Comparison of ENCODE assay signal across 7 cellular contexts in the genomic region with DNA sequence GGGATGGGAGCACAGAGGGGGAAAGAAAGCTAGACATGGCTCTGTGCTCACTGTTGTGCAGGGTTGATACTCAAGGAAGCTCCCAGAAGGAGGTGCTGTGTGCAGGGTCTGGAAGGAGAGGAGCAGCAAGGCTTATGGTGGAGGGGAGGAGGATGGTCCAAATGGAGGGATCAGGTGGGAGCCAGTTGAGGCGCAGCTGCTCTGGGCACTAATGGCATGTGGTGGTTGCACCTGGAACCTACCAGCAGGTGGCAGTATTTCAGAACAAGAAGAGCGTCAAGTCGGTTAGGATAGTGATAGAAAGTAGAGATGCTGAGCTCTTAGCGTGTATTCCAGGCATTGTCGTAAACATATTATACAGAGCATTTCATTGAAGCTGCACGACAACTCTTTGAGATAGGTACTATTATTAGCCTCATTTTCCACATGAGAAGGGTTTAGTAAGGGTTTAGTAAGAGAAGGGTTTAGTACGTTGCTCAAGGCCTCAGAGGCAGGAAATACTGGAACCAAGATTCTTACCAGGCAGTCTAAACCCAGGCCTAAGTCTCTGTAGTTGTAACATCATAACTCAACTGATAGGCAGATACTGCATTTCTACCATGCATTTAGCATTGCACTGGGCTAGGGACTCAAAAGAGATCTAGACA.
DNase-seq lines count a peak whose midpoint lies in the region; ATAC-seq, FAIRE-seq and TF ChIP-seq lines count a peak whose summit lies in the region.

No MANE protein-coding gene starts in this region.

- peak; percentile 72 for DNase-seq in HCT116 (ENCODE audit: low read depth, low spot score)
- DNase-seq in NCI-H1436 treated with DMSO at 0.1 percent for 48 hours (lab: John Stamatoyannopoulos, UW), result peak; percentile 28
- peak; percentile 25 for DNase-seq in T-helper 9 cell
- DNase-seq in breast epithelium (ENCODE audit: low spot score in 2 of 2), result no peak
- DNase-seq in kidney, result no peak
- peak; percentile 46 for DNase-seq in stimulated activated CD4-positive, alpha-beta T cell treated with anti-CD3 and anti-CD28 coated beads, Interleukin-1b, Interleukin-23, amount 100 ng/mL, for 48 hours

- intact Hi-C loops in HCT116 (cut with micrococcal nuclease) (loop anchor here (1.0 to 5.0 kb wide), 5 partner anchors 122 to 823 kb away; no protein-coding TSS in a partner anchor), breast epithelium (cut with DNase I; ENCODE audit: low total_unique reads) (loop anchor here (10.0 kb wide), 1 partner anchor 221 kb away; a partner anchor contains a TSS), kidney (cut with DNase I) (loop anchor here (10.0 kb wide), 1 partner anchor 661 kb away; no protein-coding TSS in a partner anchor)

- H3K9ac ChIP-seq in HCT116 (ENCODE audit: low read length) (no peak overlapping the region), kidney (ENCODE audit: low read length in 2 of 2) (no peak overlapping the region)

- H3K4me1 ChIP-seq in HCT116 (ENCODE audit: control insufficient read depth in 1 of 2, insufficient read depth in 2 of 2, low read length in 2 of 2), result peaks cover 0 to 7% of the 10 kb centered on the region in 2 experiments; a peak in 1 of 4 replicates
- no peaks in the 10 kb centered on the region for H3K4me1 ChIP-seq in breast epithelium
- H3K4me1 ChIP-seq in kidney (ENCODE audit: control insufficient read depth in 1 of 2, insufficient read depth in 1 of 2, low read depth in 1 of 2, low read length in 2 of 2), result no peaks in the 10 kb centered on the region

- no peak overlapping the region for H3K4me2 ChIP-seq in HCT116 (ENCODE audit: low read length)

- RAD21 ChIA-PET in HCT116 (lab: Charles Lee; ENCODE audit: low non-redundant PET in 1 of 2, low total read pairs in 2 of 2, uncharacterized antibody in 2 of 2, unreplicated experiment in 2 of 2), result interaction anchor here (0.5 to 2.7 kb wide), 6 partner anchors 191 to 656 kb away, joined by 3 to 15 read pairs (median 5); no protein-coding TSS in a partner anchor

- ATAC-seq in HCT116, result peak; percentile 93

- TF ChIP-seq POLR2A in HCT116 (IDR thresholded peaks at IDR 0.05; ENCODE audit: borderline replicate concordance, extremely low read depth, insufficient read depth, insufficient read length), result no peak
- TF ChIP-seq POLR2A in breast epithelium (IDR thresholded peaks at IDR 0.05), result no peak

- no peak for FAIRE-seq in kidney (lab: Jason Lieb, UNC)

- peak; percentile 71; the same call in 1 of the 2 replicates for TF ChIP-seq CTCF in GM12875 (IDR thresholded peaks at IDR 0.05; ENCODE audit: borderline replicate concordance, insufficient read depth, low read depth, low read length)
- peak; percentile 80 to 92 (median 88) for TF ChIP-seq CTCF in HCT116 (IDR thresholded peaks at IDR 0.05 in 2 of 3, conservative IDR thresholded peaks at IDR 0.05 in 1 of 3; ENCODE audit: borderline replicate concordance in 1 of 3, insufficient read depth in 1 of 3, low read depth in 2 of 3, low read length in 2 of 3)
- TF ChIP-seq CTCF in breast epithelium (IDR thresholded peaks at IDR 0.05), result peak; percentile 10 to 80 (median 76)
- TF ChIP-seq CTCF in kidney (IDR thresholded peaks at IDR 0.05; ENCODE audit: borderline replicate concordance, extremely low read depth, insufficient read depth), result peak; percentile 78

- H3K9me2 ChIP-seq in HCT116 (ENCODE audit: insufficient read depth), result no peaks in the 10 kb centered on the region

- H3K9me3 ChIP-seq in HCT116 (ENCODE audit: control insufficient read depth in 1 of 2, insufficient read depth in 1 of 2, low read depth in 1 of 2, low read length in 2 of 2), result no peaks in the 10 kb centered on the region
- no peaks in the 10 kb centered on the region for H3K9me3 ChIP-seq in breast epithelium
- H3K9me3 ChIP-seq in kidney (ENCODE audit: control insufficient read depth in 1 of 2, low read length in 2 of 2), result no peaks in the 10 kb centered on the region

- no TSS peak for BruUV-seq in HCT116 (replicated peaks; lab: Mats Ljungman, UMichigan)

- H3K36me3 ChIP-seq in HCT116 (ENCODE audit: control insufficient read depth in 1 of 2, insufficient read depth in 2 of 2, low read length in 2 of 2) (no peaks in the 10 kb centered on the region), breast epithelium (no peaks in the 10 kb centered on the region), kidney (ENCODE audit: control insufficient read depth in 1 of 2, insufficient read depth in 2 of 2, low read length in 2 of 2) (no peaks in the 10 kb centered on the region)

- CTCF ChIA-PET in HCT116 (lab: Charles Lee), result interaction anchor here (0.6 to 3.3 kb wide), 29 partner anchors 9 to 822 kb away, joined by 3 to 39 read pairs (median 4); a partner anchor contains a TSS

- no peak overlapping the region for H3K27ac ChIP-seq in HCT116 (ENCODE audit: low read depth, low read length)
- no peak overlapping the region for H3K27ac ChIP-seq in breast epithelium
- no peak overlapping the region for H3K27ac ChIP-seq in kidney (ENCODE audit: low read depth in 2 of 2, low read length in 2 of 2)

- POLR2A ChIA-PET in HCT116 (lab: Charles Lee), result interaction anchor here (0.9 to 1.2 kb wide), 2 partner anchors 10 to 221 kb away, joined by 3 read pairs; no protein-coding TSS in a partner anchor

- H3K27me3 ChIP-seq in HCT116 (ENCODE audit: insufficient read depth, low read length) (no peaks in the 10 kb centered on the region), breast epithelium (no peaks in the 10 kb centered on the region)

- H4K20me1 ChIP-seq in HCT116 (ENCODE audit: insufficient read depth), result no peaks in the 10 kb centered on the region

- no peaks in the 10 kb centered on the region for H3K79me2 ChIP-seq in HCT116 (ENCODE audit: insufficient read depth, low read length)

- peak; percentile 87 for TF ChIP-seq RAD21 in HCT116 (IDR thresholded peaks at IDR 0.05; ENCODE audit: low read depth)

- peak overlapping the region; percentile 29 for H2AFZ ChIP-seq in HCT116 (ENCODE audit: low read depth, low read length, poor library complexity, severe bottlenecking)

- no peak overlapping the region for H3K4me3 ChIP-seq in GM12875 (ENCODE audit: low read depth, low read length)
- H3K4me3 ChIP-seq in HCT116 (replicated peaks in 1 of 2; ENCODE audit: low read depth in 1 of 2, low read length in 2 of 2), result no peak overlapping the region
- no peak overlapping the region for H3K4me3 ChIP-seq in breast epithelium
- no peak overlapping the region for H3K4me3 ChIP-seq in kidney (ENCODE audit: low read length in 2 of 2)

TF ChIP-seq in HCT116, 20 proteins besides CTCF, POLR2A, EP300 and RAD21:
- TF ChIP-seq ZNF274 (IDR thresholded peaks at IDR 0.05; ENCODE audit: low read depth, low read length) (no peak), EZH2 (IDR thresholded peaks at IDR 0.05) (no peak)
- TF ChIP-seq, protein P1, sequence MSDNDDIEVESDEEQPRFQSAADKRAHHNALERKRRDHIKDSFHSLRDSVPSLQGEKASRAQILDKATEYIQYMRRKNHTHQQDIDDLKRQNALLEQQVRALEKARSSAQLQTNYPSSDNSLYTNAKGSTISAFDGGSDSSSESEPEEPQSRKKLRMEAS (IDR thresholded peaks at IDR 0.05), result peak; percentile 40; the same call in 1 of the 2 replicates
- TF ChIP-seq, protein P2, sequence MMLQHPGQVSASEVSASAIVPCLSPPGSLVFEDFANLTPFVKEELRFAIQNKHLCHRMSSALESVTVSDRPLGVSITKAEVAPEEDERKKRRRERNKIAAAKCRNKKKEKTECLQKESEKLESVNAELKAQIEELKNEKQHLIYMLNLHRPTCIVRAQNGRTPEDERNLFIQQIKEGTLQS (IDR thresholded peaks at IDR 0.05), result no peak

Comparison
In these comparisons a context has a peak if more than half of its experiments do, and no peak if none do; other contexts are left out.
1. DNase-seq: peak in HCT116 (single experiment), NCI-H1436 treated with DMSO at 0.1 percent for 48 hours (single experiment), T-helper 9 cell (single experiment) and stimulated activated CD4-positive, alpha-beta T cell treated with anti-CD3 and anti-CD28 coated beads, Interleukin-1b, Interleukin-23, amount 100 ng/mL, for 48 hours (single experiment); none in breast epithelium (0 of 2) and kidney (single experiment).
2. Peak in every context shown above with its lines, with median percentiles within 50 percentile points of each other: CTCF ChIP-seq.